In genomic region chr3:16266714-16267113, GRCh38 we compare ENCODE assay signal across 12 cellular contexts. TPM values are rescaled to one million over a fixed set of nuclear protein-coding genes. Genes with fewer than 3 reads are reported as not detected.
DNase-seq lines count a peak whose midpoint lies in the region; ATAC-seq and TF ChIP-seq lines count a peak whose summit lies in the region.
"Had no signal": no experiment of that assay in that cellular context is flagged by ENCODE, and none has a peak within 500 bp of the region (broad histone marks: within the 10 kb centered on the region; RNA-seq: fewer than 3 reads in every experiment).

No MANE protein-coding gene starts in this region.

- ATAC-seq in stimulated activated naive CD8-positive, alpha-beta T cell treated with anti-CD3 and anti-CD28 coated beads, Interleukin-15, Interleukin-2, amounts not matched to agents 100 U/mL and 50 U/mL, for 24 hours = no peak
- ATAC-seq in activated T-helper 17 cell treated with anti-CD3 and anti-CD28 coated beads, Interleukin-2, amount 50 U/mL, for 72 hours (replicated peaks) = no peak
- no peak for ATAC-seq in GM18861 (IDR thresholded peaks at IDR 0.05; ENCODE audit: unreplicated experiment)
- ATAC-seq in GM18868 (IDR thresholded peaks at IDR 0.05; ENCODE audit: unreplicated experiment) = no peak

- peaks cover 0 to 18% (median 9%) of the 10 kb centered on the region in 4 donors for H3K36me3 ChIP-seq in liver (ENCODE audit: control insufficient read depth in 4 of 4, insufficient read depth in 3 of 4, low read depth in 1 of 4, low read length in 3 of 4)

- in situ Hi-C loops in ACHN (cut with HindIII; ENCODE audit: low pct_ligation_motif_present, low pct_unique_long_range_greater_than_20kb, low sequenced_read_pairs) = loop anchor here (25.0 kb wide), 1 partner anchor 271 kb away; no protein-coding TSS in a partner anchor

- TF ChIP-seq CTCF in liver (IDR thresholded peaks at IDR 0.05; ENCODE audit: low read depth, low read length, missing input control) = no peak

- no peaks in the 10 kb centered on the region for H3K27me3 Mint-ChIP-seq in stimulated activated naive CD8-positive, alpha-beta T cell treated with anti-CD3 and anti-CD28 coated beads, Interleukin-15, Interleukin-2, amounts not matched to agents 100 ng/mL and 50 ng/mL, for 24 hours
- no peaks in the 10 kb centered on the region for H3K27me3 Mint-ChIP-seq in activated T-helper 17 cell treated with anti-CD3 and anti-CD28 coated beads, Interleukin-2, amount 50 U/mL, for 72 hours

- no peaks in the 10 kb centered on the region for H3K9me3 ChIP-seq in liver (ENCODE audit: control insufficient read depth in 4 of 4, low read length in 3 of 4)

- peaks cover 2 to 39% (median 28%) of the 10 kb centered on the region in 4 donors for H3K4me1 ChIP-seq in liver (ENCODE audit: control insufficient read depth in 4 of 4, insufficient read depth in 4 of 4, low read length in 3 of 4)

- no peaks in the 10 kb centered on the region for H3K9me3 Mint-ChIP-seq in stimulated activated naive CD8-positive, alpha-beta T cell treated with anti-CD3 and anti-CD28 coated beads, Interleukin-15, Interleukin-2, amounts not matched to agents 100 ng/mL and 50 ng/mL, for 24 hours
- H3K9me3 Mint-ChIP-seq in activated T-helper 17 cell treated with anti-CD3 and anti-CD28 coated beads, Interleukin-2, amount 50 U/mL, for 72 hours = no peaks in the 10 kb centered on the region

- TF ChIP-seq RAD21 in liver (IDR thresholded peaks at IDR 0.05) = no peak

- H3K27ac ChIP-seq in liver (ENCODE audit: low read depth in 1 of 2, low read length in 2 of 2) = peak overlapping the region; percentile 46 to 72
- H3K27ac ChIP-seq: C4-2B had no signal

- DNase-seq in stimulated activated naive CD8-positive, alpha-beta T cell treated with anti-CD3 and anti-CD28 coated beads, Interleukin-15, Interleukin-2, amounts not matched to agents 100 U/mL and 50 U/mL, for 24 hours = no peak
- DNase-seq in ACHN (no peak), putamen (ENCODE audit: low spot score) (no peak)
- DNase-seq: activated CD4-positive, CD25-positive, alpha-beta regulatory T cell; NCI-H2081 treated with DMSO at 0.1 percent for 48 hours; posterior cingulate gyrus had no signal

- H3K4me3 ChIP-seq in liver (ENCODE audit: low read depth in 1 of 3, low read length in 3 of 3) = peak overlapping the region; percentile 20 to 85 (median 73)

- H3K4me1 Mint-ChIP-seq in stimulated activated naive CD8-positive, alpha-beta T cell treated with anti-CD3 and anti-CD28 coated beads, Interleukin-15, Interleukin-2, amounts not matched to agents 100 ng/mL and 50 ng/mL, for 24 hours (ENCODE audit: low read depth) = peaks cover 34% of the 10 kb centered on the region
- H3K4me1 Mint-ChIP-seq in activated T-helper 17 cell treated with anti-CD3 and anti-CD28 coated beads, Interleukin-2, amount 50 U/mL, for 72 hours = peaks cover 8% of the 10 kb centered on the region

- H3K36me3 Mint-ChIP-seq in stimulated activated naive CD8-positive, alpha-beta T cell treated with anti-CD3 and anti-CD28 coated beads, Interleukin-15, Interleukin-2, amounts not matched to agents 100 ng/mL and 50 ng/mL, for 24 hours (ENCODE audit: low read depth) = peaks cover 30% of the 10 kb centered on the region
- H3K36me3 Mint-ChIP-seq in activated T-helper 17 cell treated with anti-CD3 and anti-CD28 coated beads, Interleukin-2, amount 50 U/mL, for 72 hours (ENCODE audit: low read depth) = peaks cover 39% of the 10 kb centered on the region

- peak overlapping the region in 1 of 2 donors; percentile 36 for H3K9ac ChIP-seq in liver (ENCODE audit: low read depth in 1 of 2, low read length in 2 of 2)

- 48% methylated on average over 3 of the region's 3 CpGs for WGBS in liver

- no peaks in the 10 kb centered on the region for H3K27me3 ChIP-seq in liver (ENCODE audit: control insufficient read depth in 4 of 4, insufficient read depth in 4 of 4, low read length in 3 of 4)

- peak overlapping the region; percentile 98 for H3K4me3 Mint-ChIP-seq in stimulated activated naive CD8-positive, alpha-beta T cell treated with anti-CD3 and anti-CD28 coated beads, Interleukin-15, Interleukin-2, amounts not matched to agents 100 ng/mL and 50 ng/mL, for 24 hours
- peak overlapping the region; percentile 92 for H3K4me3 Mint-ChIP-seq in activated T-helper 17 cell treated with anti-CD3 and anti-CD28 coated beads, Interleukin-2, amount 50 U/mL, for 72 hours

- peak overlapping the region; percentile 42 for H3K27ac Mint-ChIP-seq in stimulated activated naive CD8-positive, alpha-beta T cell treated with anti-CD3 and anti-CD28 coated beads, Interleukin-15, Interleukin-2, amounts not matched to agents 100 ng/mL and 50 ng/mL, for 24 hours
- no peak overlapping the region for H3K27ac Mint-ChIP-seq in activated T-helper 17 cell treated with anti-CD3 and anti-CD28 coated beads, Interleukin-2, amount 50 U/mL, for 72 hours

TF ChIP-seq in liver, 16 proteins besides CTCF, POLR2A, EP300 and RAD21:
- TF ChIP-seq TAF1 (conservative IDR thresholded peaks at IDR 0.05) (no peak), FOXA2 (IDR thresholded peaks at IDR 0.05) (no peak), ATF3 (IDR thresholded peaks at IDR 0.05) (no peak), YY1 (IDR thresholded peaks at IDR 0.05) (no peak), GABPA (IDR thresholded peaks at IDR 0.05 in 1 of 2, conservative IDR thresholded peaks at IDR 0.05 in 1 of 2) (peak in 1 of 2 donors; percentile 40), HNF4A (conservative IDR thresholded peaks at IDR 0.05) (peak in 1 of 2 donors; percentile 15)
- TF ChIP-seq, protein P1, sequence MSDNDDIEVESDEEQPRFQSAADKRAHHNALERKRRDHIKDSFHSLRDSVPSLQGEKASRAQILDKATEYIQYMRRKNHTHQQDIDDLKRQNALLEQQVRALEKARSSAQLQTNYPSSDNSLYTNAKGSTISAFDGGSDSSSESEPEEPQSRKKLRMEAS (IDR thresholded peaks at IDR 0.05) = no peak

RNA-seq across cellular contexts. Expression of gene OXNAD1, which starts 1.7 kb away (rescaled TPM):
- total RNA-seq in activated T-helper 17 cell treated with anti-CD3 and anti-CD28 coated beads, Interleukin-2, amount 50 U/mL, for 72 hours = 10 to 100 TPM; 31.4 to 32.4 TPM
- 10 to 100 TPM in 1 of 2 donors, 1 to 10 TPM in 1; 9.3 to 24.6 TPM for total RNA-seq in liver
- 10 to 100 TPM; 12.6 to 15.6 TPM for polyA plus RNA-seq in liver

RNA-seq across cellular contexts. Expression of gene DPH3, which starts 2.0 kb away (rescaled TPM):
- total RNA-seq in activated T-helper 17 cell treated with anti-CD3 and anti-CD28 coated beads, Interleukin-2, amount 50 U/mL, for 72 hours = 10 to 100 TPM; 10.0 to 22.5 TPM
- total RNA-seq in liver = 10 to 100 TPM in 1 of 2 donors, 1 to 10 TPM in 1; 7.8 to 12.0 TPM
- 10 to 100 TPM; 11.1 to 19.1 TPM for polyA plus RNA-seq in liver
